Comparison of ENCODE assay signal across 11 cellular contexts in the genomic region with DNA sequence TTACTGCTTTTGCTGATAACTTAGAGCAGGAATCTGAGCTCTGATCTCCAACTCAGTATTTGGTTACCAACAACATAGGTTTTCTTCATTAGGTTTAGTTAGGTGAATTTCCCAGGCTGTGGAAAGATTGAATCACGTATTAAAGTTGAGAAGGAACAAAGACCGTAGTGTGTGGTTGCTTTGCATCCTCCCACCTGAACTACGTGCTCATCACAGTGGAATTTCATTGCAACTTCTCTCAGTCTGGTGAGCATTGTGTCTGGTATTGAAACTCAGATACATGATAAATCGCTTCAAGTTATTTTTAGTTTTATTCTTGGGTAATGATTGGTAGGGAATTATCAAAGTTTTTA.
DNase-seq lines count a peak whose midpoint lies in the region; ATAC-seq and TF ChIP-seq lines count a peak whose summit lies in the region.
"Had no signal": no experiment of that assay in that cellular context is flagged by ENCODE, and none has a peak within 500 bp of the region (broad histone marks: within the 10 kb centered on the region; RNA-seq: fewer than 3 reads in every experiment).

No MANE protein-coding gene starts in this region.

- DNase-seq in AG20443 (ENCODE audit: low spot score) (peak; percentile 50), HT-29 (ENCODE audit: low spot score) (peak; percentile 58), mesothelial cell of epicardium (ENCODE audit: low spot score in 2 of 2, unreplicated experiment in 2 of 2) (no peak), occipital lobe (lab: John Stamatoyannopoulos, UW) (no peak), H7 (no peak)
- peak; percentile 14 for DNase-seq in activated naive CD8-positive, alpha-beta T cell treated with anti-CD3 and anti-CD28 coated beads, Interleukin-2, amount 50 U/mL, for 24 hours
- DNase-seq: lower lobe of right lung, NCI-H2171, SJCRH30 had no signal

- no peaks in the 10 kb centered on the region for H3K9me3 Mint-ChIP-seq in activated naive CD8-positive, alpha-beta T cell treated with anti-CD3 and anti-CD28 coated beads, Interleukin-2, amount 50 U/mL, for 24 hours
- peaks cover 5% of the 10 kb centered on the region for H3K9me3 Mint-ChIP-seq in mesothelial cell of epicardium

- peak; percentile 92 for ATAC-seq in activated naive CD8-positive, alpha-beta T cell treated with anti-CD3 and anti-CD28 coated beads, Interleukin-2, amount 50 U/mL, for 24 hours
- ATAC-seq in HG02571 (IDR thresholded peaks at IDR 0.05; ENCODE audit: unreplicated experiment): no peak
- no peak for ATAC-seq in GM19324 (IDR thresholded peaks at IDR 0.05; ENCODE audit: low FRiP score, unreplicated experiment)
- ATAC-seq: lower lobe of right lung had no signal

- no peaks in the 10 kb centered on the region for H3K27me3 ChIP-seq in H7 (ENCODE audit: control insufficient read depth, insufficient read depth, low read length)
- H3K27me3 ChIP-seq: SJCRH30 had no signal

- peak overlapping the region; percentile 3 for H3K4me3 Mint-ChIP-seq in activated naive CD8-positive, alpha-beta T cell treated with anti-CD3 and anti-CD28 coated beads, Interleukin-2, amount 50 U/mL, for 24 hours
- no peak overlapping the region for H3K4me3 Mint-ChIP-seq in mesothelial cell of epicardium

- H3K36me3 ChIP-seq in H7 (replicated peaks; ENCODE audit: control insufficient read depth, insufficient read depth, low read length): no peaks in the 10 kb centered on the region
- H3K36me3 ChIP-seq: lower lobe of right lung, SJCRH30 had no signal

- no peak overlapping the region for H3K4me3 ChIP-seq in H7 (ENCODE audit: insufficient read depth, low read depth, low read length)
- H3K4me3 ChIP-seq: lower lobe of right lung, SJCRH30 had no signal

- peaks cover 42% of the 10 kb centered on the region for H3K4me1 Mint-ChIP-seq in activated naive CD8-positive, alpha-beta T cell treated with anti-CD3 and anti-CD28 coated beads, Interleukin-2, amount 50 U/mL, for 24 hours
- H3K4me1 Mint-ChIP-seq in mesothelial cell of epicardium: peaks cover 32% of the 10 kb centered on the region

- H3K27ac Mint-ChIP-seq in activated naive CD8-positive, alpha-beta T cell treated with anti-CD3 and anti-CD28 coated beads, Interleukin-2, amount 50 U/mL, for 24 hours: peak overlapping the region; percentile 80
- H3K27ac Mint-ChIP-seq in mesothelial cell of epicardium: peak overlapping the region; percentile 66

- no peaks in the 10 kb centered on the region for H3K36me3 Mint-ChIP-seq in activated naive CD8-positive, alpha-beta T cell treated with anti-CD3 and anti-CD28 coated beads, Interleukin-2, amount 50 U/mL, for 24 hours (ENCODE audit: low read depth)
- H3K36me3 Mint-ChIP-seq in mesothelial cell of epicardium: no peaks in the 10 kb centered on the region

- no peak for TF ChIP-seq CTCF in mesothelial cell of epicardium (IDR thresholded peaks at IDR 0.05; ENCODE audit: unreplicated experiment)

- peaks cover 13% of the 10 kb centered on the region for H3K27me3 Mint-ChIP-seq in activated naive CD8-positive, alpha-beta T cell treated with anti-CD3 and anti-CD28 coated beads, Interleukin-2, amount 50 U/mL, for 24 hours
- no peaks in the 10 kb centered on the region for H3K27me3 Mint-ChIP-seq in mesothelial cell of epicardium (ENCODE audit: low read depth)

Comparison
In these comparisons a context has a peak if more than half of its experiments do, and no peak if none do; other contexts are left out.
1. DNase-seq: peak in AG20443 (single experiment), HT-29 (single experiment) and activated naive CD8-positive, alpha-beta T cell treated with anti-CD3 and anti-CD28 coated beads, Interleukin-2, amount 50 U/mL, for 24 hours (single experiment); none in mesothelial cell of epicardium (0 of 2), occipital lobe (single experiment) and H7 (single experiment).